In genomic region chr6:130585587-130585986, GRCh38 we compare ENCODE assay signal across 17 cellular contexts.
"Had no signal": no experiment of that assay in that cellular context is flagged by ENCODE, and none has a peak within 500 bp of the region (broad histone marks: within the 10 kb centered on the region; RNA-seq: fewer than 3 reads in every experiment).

No MANE protein-coding gene starts in this region.

- H3K36me3 Mint-ChIP-seq: type B pancreatic cell had no signal

- H3K27ac ChIP-seq: adrenal gland, pancreas, SK-N-MC, suprapubic skin had no signal

- H3K27me3 Mint-ChIP-seq: dendritic cell treated with granulocyte-macrophage colony-stimulating factor and Interleukin-4, amounts not matched to agents 40 ng/mL and 50 ng/mL, for 4 days; effector memory CD8-positive, alpha-beta T cell; type B pancreatic cell had no signal

- ATAC-seq: effector memory CD8-positive, alpha-beta T cell had no signal

- H3K27me3 ChIP-seq: adrenal gland, pancreas, suprapubic skin had no signal

- H3K4me3 Mint-ChIP-seq: activated naive CD4-positive, alpha-beta T cell treated with anti-CD3 and anti-CD28 coated beads for 36 hours; dendritic cell treated with granulocyte-macrophage colony-stimulating factor and Interleukin-4, amounts not matched to agents 40 ng/mL and 50 ng/mL, for 4 days; neural crest cell; type B pancreatic cell had no signal

- H3K4me3 ChIP-seq: adrenal gland, pancreas, SK-N-MC, suprapubic skin had no signal

- H3K4me1 Mint-ChIP-seq: neural crest cell had no signal

- H3K4me1 ChIP-seq: adrenal gland, pancreas, suprapubic skin had no signal

- DNase-seq: activated CD4-positive, alpha-beta T cell treated with anti-CD3 and anti-CD28 coated beads for 4 hours; activated naive CD4-positive, alpha-beta T cell treated with anti-CD3 and anti-CD28 coated beads for 36 hours; activated T-cell treated with anti-CD3 and anti-CD28 coated beads, Interleukin-2, amount 50 U/mL, for 48 hours; adrenal gland; effector memory CD8-positive, alpha-beta T cell; erythroblast; hypothalamus; kidney glomerular epithelial cell; mesendoderm; pancreas; stimulated activated CD4-positive, alpha-beta T cell treated with anti-CD3 and anti-CD28 coated beads, Interleukin-12 subunit alpha, Interleukin-12 subunit beta, amount 100 ng/mL, for 4 hours; stimulated activated naive CD4-positive, alpha-beta T cell had no signal

- H3K9me3 Mint-ChIP-seq: activated naive CD4-positive, alpha-beta T cell treated with anti-CD3 and anti-CD28 coated beads for 36 hours; dendritic cell treated with granulocyte-macrophage colony-stimulating factor and Interleukin-4, amounts not matched to agents 40 ng/mL and 50 ng/mL, for 4 days; effector memory CD8-positive, alpha-beta T cell; neural crest cell; type B pancreatic cell had no signal

- H3K9me3 ChIP-seq: adrenal gland, pancreas, suprapubic skin had no signal

- H3K27ac Mint-ChIP-seq: activated naive CD4-positive, alpha-beta T cell treated with anti-CD3 and anti-CD28 coated beads for 36 hours; dendritic cell treated with granulocyte-macrophage colony-stimulating factor and Interleukin-4, amounts not matched to agents 40 ng/mL and 50 ng/mL, for 4 days; effector memory CD8-positive, alpha-beta T cell; type B pancreatic cell had no signal

- H3K36me3 ChIP-seq: adrenal gland, pancreas, suprapubic skin had no signal

- FAIRE-seq: pancreas had no signal
